ENCODE assay signal across 9 cellular contexts in genomic region chr3:49500408-49501257, GRCh38. TPM values are rescaled to one million over a fixed set of nuclear protein-coding genes. Genes with fewer than 3 reads are reported as not detected.
DNase-seq lines count a peak whose midpoint lies in the region; ATAC-seq and TF ChIP-seq lines count a peak whose summit lies in the region.
"Had no signal": no experiment of that assay in that cellular context is flagged by ENCODE, and none has a peak within 500 bp of the region (broad histone marks: within the 10 kb centered on the region; RNA-seq: fewer than 3 reads in every experiment).

No MANE protein-coding gene starts in this region.

- H3K4me3 ChIP-seq in right atrium auricular region, result no peak overlapping the region

- no peaks in the 10 kb centered on the region for H3K27me3 Mint-ChIP-seq in activated T-helper 1 cell treated with anti-CD3 and anti-CD28 coated beads, Interleukin-12 subunit alpha, Interleukin-12 subunit beta, Interleukin-2, Interleukin-4 antibody, amounts not matched to agents 30 ng/mL and 10 ng/mL and 1 ng/mL, durations not matched to agents 14 hours and 24 hours and 36 hours (ENCODE audit: insufficient read depth)
- H3K27me3 Mint-ChIP-seq: naive B cell had no signal

- peaks cover 3% of the 10 kb centered on the region for H3K9me3 Mint-ChIP-seq in activated T-helper 1 cell treated with anti-CD3 and anti-CD28 coated beads, Interleukin-12 subunit alpha, Interleukin-12 subunit beta, Interleukin-2, Interleukin-4 antibody, amounts not matched to agents 30 ng/mL and 10 ng/mL and 1 ng/mL, durations not matched to agents 14 hours and 24 hours and 36 hours
- no peaks in the 10 kb centered on the region for H3K9me3 Mint-ChIP-seq in stimulated activated effector memory CD8-positive, alpha-beta T cell treated with anti-CD3 and anti-CD28 coated beads, Interleukin-12 subunit alpha, Interleukin-12 subunit beta, amount 100 ng/mL, for 72 hours
- H3K9me3 Mint-ChIP-seq: naive B cell had no signal

- peak overlapping the region; percentile 87 to 96 for H3K27ac ChIP-seq in right atrium auricular region

- DNase-seq in HS-27A (ENCODE audit: low read depth) (peak; percentile 92), right atrium auricular region (ENCODE audit: low spot score) (peak; percentile 89)
- no peak for DNase-seq in activated T-helper 1 cell treated with anti-CD3 and anti-CD28 coated beads, Interleukin-12 subunit alpha, Interleukin-12 subunit beta, Interleukin-2, Interleukin-4 antibody, amounts not matched to agents 30 ng/mL and 10 ng/mL and 1 ng/mL, durations not matched to agents 14 hours and 24 hours and 36 hours (ENCODE audit: low spot score)
- DNase-seq in stimulated activated effector memory CD8-positive, alpha-beta T cell treated with anti-CD3 and anti-CD28 coated beads, Interleukin-12 subunit alpha, Interleukin-12 subunit beta, amount 100 ng/mL, for 72 hours (ENCODE audit: low spot score in 2 of 2), result no peak
- no peak for DNase-seq in stimulated activated CD4-positive, alpha-beta T cell treated with anti-CD3 and anti-CD28 coated beads, Interleukin-4, amount 100 ng/mL, for 4 hours
- no peak for DNase-seq in activated CD8-positive, alpha-beta memory T cell treated with anti-CD3 and anti-CD28 coated beads, Interleukin-2, amount 50 U/mL, for 4 hours
- DNase-seq: naive B cell had no signal

- H3K9me3 ChIP-seq in right atrium auricular region, result no peaks in the 10 kb centered on the region

- H3K4me3 Mint-ChIP-seq in activated T-helper 1 cell treated with anti-CD3 and anti-CD28 coated beads, Interleukin-12 subunit alpha, Interleukin-12 subunit beta, Interleukin-2, Interleukin-4 antibody, amounts not matched to agents 30 ng/mL and 10 ng/mL and 1 ng/mL, durations not matched to agents 14 hours and 24 hours and 36 hours, result no peak overlapping the region
- no peak overlapping the region for H3K4me3 Mint-ChIP-seq in stimulated activated effector memory CD8-positive, alpha-beta T cell treated with anti-CD3 and anti-CD28 coated beads, Interleukin-12 subunit alpha, Interleukin-12 subunit beta, amount 100 ng/mL, for 72 hours

- H3K4me1 Mint-ChIP-seq in activated T-helper 1 cell treated with anti-CD3 and anti-CD28 coated beads, Interleukin-12 subunit alpha, Interleukin-12 subunit beta, Interleukin-2, Interleukin-4 antibody, amounts not matched to agents 30 ng/mL and 10 ng/mL and 1 ng/mL, durations not matched to agents 14 hours and 24 hours and 36 hours (ENCODE audit: low read depth), result peaks cover 17% of the 10 kb centered on the region
- H3K4me1 Mint-ChIP-seq in stimulated activated effector memory CD8-positive, alpha-beta T cell treated with anti-CD3 and anti-CD28 coated beads, Interleukin-12 subunit alpha, Interleukin-12 subunit beta, amount 100 ng/mL, for 72 hours, result peaks cover 35% of the 10 kb centered on the region

- peaks cover 21% of the 10 kb centered on the region for H3K36me3 Mint-ChIP-seq in activated T-helper 1 cell treated with anti-CD3 and anti-CD28 coated beads, Interleukin-12 subunit alpha, Interleukin-12 subunit beta, Interleukin-2, Interleukin-4 antibody, amounts not matched to agents 30 ng/mL and 10 ng/mL and 1 ng/mL, durations not matched to agents 14 hours and 24 hours and 36 hours (ENCODE audit: low read depth)
- H3K36me3 Mint-ChIP-seq in stimulated activated effector memory CD8-positive, alpha-beta T cell treated with anti-CD3 and anti-CD28 coated beads, Interleukin-12 subunit alpha, Interleukin-12 subunit beta, amount 100 ng/mL, for 72 hours, result no peaks in the 10 kb centered on the region

- ATAC-seq in stimulated activated effector memory CD8-positive, alpha-beta T cell treated with anti-CD3 and anti-CD28 coated beads, Interleukin-12 subunit alpha, Interleukin-12 subunit beta, amount 100 ng/mL, for 72 hours, result peak; percentile 77
- ATAC-seq in HG03342 (IDR thresholded peaks at IDR 0.05; ENCODE audit: unreplicated experiment) (no peak), HG02798 (IDR thresholded peaks at IDR 0.05; ENCODE audit: poor library complexity, unreplicated experiment) (no peak)

- no peaks in the 10 kb centered on the region for H3K27me3 ChIP-seq in right atrium auricular region

- no peak for TF ChIP-seq CTCF in right atrium auricular region (IDR thresholded peaks at IDR 0.05)

- H3K36me3 ChIP-seq in right atrium auricular region, result no peaks in the 10 kb centered on the region

- intact Hi-C loops in activated T-helper 1 cell treated with anti-CD3 and anti-CD28 coated beads, Interleukin-12 subunit alpha, Interleukin-12 subunit beta, Interleukin-2, Interleukin-4 antibody, amounts not matched to agents 30 ng/mL and 10 ng/mL and 1 ng/mL, durations not matched to agents 14 hours and 24 hours and 36 hours (cut with micrococcal nuclease), result no loop called here

- peaks cover 0 to 26% of the 10 kb centered on the region in 2 donors for H3K4me1 ChIP-seq in right atrium auricular region

- H3K27ac Mint-ChIP-seq in activated T-helper 1 cell treated with anti-CD3 and anti-CD28 coated beads, Interleukin-12 subunit alpha, Interleukin-12 subunit beta, Interleukin-2, Interleukin-4 antibody, amounts not matched to agents 30 ng/mL and 10 ng/mL and 1 ng/mL, durations not matched to agents 14 hours and 24 hours and 36 hours, result peak overlapping the region; percentile 42
- peak overlapping the region; percentile 12 for H3K27ac Mint-ChIP-seq in stimulated activated effector memory CD8-positive, alpha-beta T cell treated with anti-CD3 and anti-CD28 coated beads, Interleukin-12 subunit alpha, Interleukin-12 subunit beta, amount 100 ng/mL, for 72 hours

RNA-seq across cellular contexts. Expression of gene DAG1, which starts 30.6 kb away (rescaled TPM):
- 20.5 and 23.7 TPM in 2 replicates for total RNA-seq in activated T-helper 1 cell treated with anti-CD3 and anti-CD28 coated beads, Interleukin-12 subunit alpha, Interleukin-12 subunit beta, Interleukin-2, Interleukin-4 antibody, amounts not matched to agents 30 ng/mL and 10 ng/mL and 1 ng/mL, durations not matched to agents 14 hours and 24 hours and 36 hours
- 100 to 1,000 TPM; 115 to 174 TPM for total RNA-seq in right atrium auricular region

RNA-seq across cellular contexts. Expression of gene BSN, which starts 53.6 kb away (rescaled TPM):
- total RNA-seq in activated T-helper 1 cell treated with anti-CD3 and anti-CD28 coated beads, Interleukin-12 subunit alpha, Interleukin-12 subunit beta, Interleukin-2, Interleukin-4 antibody, amounts not matched to agents 30 ng/mL and 10 ng/mL and 1 ng/mL, durations not matched to agents 14 hours and 24 hours and 36 hours, result 0.13 and 0.34 TPM in 2 replicates
- total RNA-seq in right atrium auricular region, result under 1 TPM; 0.41 to 0.63 TPM

Comparison
In these comparisons a context has a peak if more than half of its experiments do, and no peak if none do; other contexts are left out.
1. DNase-seq: peak in HS-27A (single experiment) and right atrium auricular region (single experiment); none in activated T-helper 1 cell treated with anti-CD3 and anti-CD28 coated beads, Interleukin-12 subunit alpha, Interleukin-12 subunit beta, Interleukin-2, Interleukin-4 antibody, amounts not matched to agents 30 ng/mL and 10 ng/mL and 1 ng/mL, durations not matched to agents 14 hours and 24 hours and 36 hours (single experiment), stimulated activated effector memory CD8-positive, alpha-beta T cell treated with anti-CD3 and anti-CD28 coated beads, Interleukin-12 subunit alpha, Interleukin-12 subunit beta, amount 100 ng/mL, for 72 hours (0 of 2), stimulated activated CD4-positive, alpha-beta T cell treated with anti-CD3 and anti-CD28 coated beads, Interleukin-4, amount 100 ng/mL, for 4 hours (0 of 2) and activated CD8-positive, alpha-beta memory T cell treated with anti-CD3 and anti-CD28 coated beads, Interleukin-2, amount 50 U/mL, for 4 hours (single experiment).